8 cellular contexts compared by ENCODE assay signal in genomic region chrX:48696301-48697181, GRCh38. TPM values are rescaled to one million over a fixed set of nuclear protein-coding genes. Genes with fewer than 3 reads are reported as not detected.
DNase-seq lines count a peak whose midpoint lies in the region; ATAC-seq and TF ChIP-seq lines count a peak whose summit lies in the region.

A gene with protein sequence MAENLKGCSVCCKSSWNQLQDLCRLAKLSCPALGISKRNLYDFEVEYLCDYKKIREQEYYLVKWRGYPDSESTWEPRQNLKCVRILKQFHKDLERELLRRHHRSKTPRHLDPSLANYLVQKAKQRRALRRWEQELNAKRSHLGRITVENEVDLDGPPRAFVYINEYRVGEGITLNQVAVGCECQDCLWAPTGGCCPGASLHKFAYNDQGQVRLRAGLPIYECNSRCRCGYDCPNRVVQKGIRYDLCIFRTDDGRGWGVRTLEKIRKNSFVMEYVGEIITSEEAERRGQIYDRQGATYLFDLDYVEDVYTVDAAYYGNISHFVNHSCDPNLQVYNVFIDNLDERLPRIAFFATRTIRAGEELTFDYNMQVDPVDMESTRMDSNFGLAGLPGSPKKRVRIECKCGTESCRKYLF (plus strand): TSS chrX:48696734. CDS start chrX:48696785, 51 bp downstream.

- peak; percentile 78 for TF ChIP-seq POLR2A in Raji (IDR thresholded peaks at IDR 0.05; ENCODE audit: insufficient read depth, low read depth, low read length)

- H3K27ac Mint-ChIP-seq in activated T-helper 2 cell treated with anti-CD3 and anti-CD28 coated beads, Interferon-gamma antibody, Interleukin-2, Interleukin-4, amounts not matched to agents 10 μg/mL and 5 μg/mL and 100 μg/mL, durations not matched to agents 14 hours and 24 hours and 36 hours = peak within 1 kb of the TSS; percentile 94
- peak within 1 kb of the TSS; percentile 62 to 83 (median 77) for H3K27ac Mint-ChIP-seq in nephron

- TF ChIP-seq CTCF in nephron (IDR thresholded peaks at IDR 0.05; ENCODE audit: unreplicated experiment in 3 of 3) = no peak

- peaks cover 30% of the 10 kb centered on the region for H3K36me3 Mint-ChIP-seq in activated T-helper 2 cell treated with anti-CD3 and anti-CD28 coated beads, Interferon-gamma antibody, Interleukin-2, Interleukin-4, amounts not matched to agents 10 μg/mL and 5 μg/mL and 100 μg/mL, durations not matched to agents 14 hours and 24 hours and 36 hours (ENCODE audit: low read depth)
- peaks cover 11% of the 10 kb centered on the region for H3K36me3 Mint-ChIP-seq in nephron (ENCODE audit: low read depth)

- intact Hi-C loops in activated T-helper 2 cell treated with anti-CD3 and anti-CD28 coated beads, Interferon-gamma antibody, Interleukin-2, Interleukin-4, amounts not matched to agents 10 μg/mL and 5 μg/mL and 100 μg/mL, durations not matched to agents 14 hours and 24 hours and 36 hours (cut with micrococcal nuclease) = loop anchor here (1.0 to 2.0 kb wide), 4 partner anchors 12 to 106 kb away; partner anchors contain the start of gene HDAC6

- H3K4me3 ChIP-seq in HAP-1 = peak within 1 kb of the TSS; percentile 72
- peak within 1 kb of the TSS; percentile 63 for H3K4me3 ChIP-seq in MG63

- H3K9me3 ChIP-seq in HAP-1 (no peaks in the 10 kb centered on the region), MG63 (no peaks in the 10 kb centered on the region)

- no peaks in the 10 kb centered on the region for H3K27me3 ChIP-seq in HAP-1 (ENCODE audit: low read depth)
- H3K27me3 ChIP-seq in MG63 = no peaks in the 10 kb centered on the region

- H3K4me3 Mint-ChIP-seq in activated T-helper 2 cell treated with anti-CD3 and anti-CD28 coated beads, Interferon-gamma antibody, Interleukin-2, Interleukin-4, amounts not matched to agents 10 μg/mL and 5 μg/mL and 100 μg/mL, durations not matched to agents 14 hours and 24 hours and 36 hours (ENCODE audit: low read depth) = peak within 1 kb of the TSS; percentile 94
- H3K4me3 Mint-ChIP-seq in nephron = peak within 1 kb of the TSS; percentile 86 to 93 (median 91)

- peaks cover 14% of the 10 kb centered on the region for H3K4me1 ChIP-seq in HAP-1

- H3K27me3 Mint-ChIP-seq in activated T-helper 2 cell treated with anti-CD3 and anti-CD28 coated beads, Interferon-gamma antibody, Interleukin-2, Interleukin-4, amounts not matched to agents 10 μg/mL and 5 μg/mL and 100 μg/mL, durations not matched to agents 14 hours and 24 hours and 36 hours (ENCODE audit: low read depth) = no peaks in the 10 kb centered on the region
- H3K27me3 Mint-ChIP-seq in nephron (ENCODE audit: low read depth) = no peaks in the 10 kb centered on the region

- peak; percentile 96 for ATAC-seq in stimulated activated naive CD8-positive, alpha-beta T cell treated with anti-CD3 and anti-CD28 coated beads, Interleukin-15, Interleukin-2, amounts not matched to agents 100 U/mL and 50 U/mL, for 24 hours

- DNase-seq in G401 (ENCODE audit: low spot score) (peak; percentile 88), HAP-1 (ENCODE audit: low spot score in 2 of 2) (peak; percentile 91 to 94), MG63 (peak; percentile 86), fibroblast of peridontal ligament (ENCODE audit: extremely low read depth) (peak; percentile 76)
- peak; percentile 84 for DNase-seq in activated T-helper 2 cell treated with anti-CD3 and anti-CD28 coated beads, Interferon-gamma antibody, Interleukin-2, Interleukin-4, amounts not matched to agents 10 μg/mL and 5 μg/mL and 100 μg/mL, durations not matched to agents 14 hours and 24 hours and 36 hours (ENCODE audit: low spot score)
- peak; percentile 85 for DNase-seq in stimulated activated naive CD8-positive, alpha-beta T cell treated with anti-CD3 and anti-CD28 coated beads, Interleukin-15, Interleukin-2, amounts not matched to agents 100 U/mL and 50 U/mL, for 24 hours

- H3K9me3 Mint-ChIP-seq in activated T-helper 2 cell treated with anti-CD3 and anti-CD28 coated beads, Interferon-gamma antibody, Interleukin-2, Interleukin-4, amounts not matched to agents 10 μg/mL and 5 μg/mL and 100 μg/mL, durations not matched to agents 14 hours and 24 hours and 36 hours = no peaks in the 10 kb centered on the region
- H3K9me3 Mint-ChIP-seq in nephron = peaks cover 12% of the 10 kb centered on the region

- in situ Hi-C loops in G401 (cut with HindIII; ENCODE audit: low sequenced_read_pairs) = no loop called here
- in situ Hi-C loops in HAP-1 (cut with MboI; ENCODE audit: low sequenced_read_pairs) = no loop called here

- H3K36me3 ChIP-seq in HAP-1 (replicated peaks) = peaks cover 34% of the 10 kb centered on the region
- peaks cover 4% of the 10 kb centered on the region for H3K36me3 ChIP-seq in MG63

- peaks cover 26% of the 10 kb centered on the region for H3K4me1 Mint-ChIP-seq in activated T-helper 2 cell treated with anti-CD3 and anti-CD28 coated beads, Interferon-gamma antibody, Interleukin-2, Interleukin-4, amounts not matched to agents 10 μg/mL and 5 μg/mL and 100 μg/mL, durations not matched to agents 14 hours and 24 hours and 36 hours (ENCODE audit: low read depth)
- H3K4me1 Mint-ChIP-seq in nephron = peaks cover 9% of the 10 kb centered on the region

RNA-seq across cellular contexts. Expression of the gene that starts here (rescaled TPM):
- 9.5 and 13.3 TPM in 2 replicates for total RNA-seq in G401 (2014; rRNA removed; shearing (Covaris generic))
- total RNA-seq in MG63 (2014; rRNA removed; shearing (Covaris generic); ENCODE audit: low replicate concordance) = 4.1 and 13.3 TPM in 2 replicates
- 28.8 and 29.6 TPM in 2 replicates for total RNA-seq in activated T-helper 2 cell treated with anti-CD3 and anti-CD28 coated beads, Interferon-gamma antibody, Interleukin-2, Interleukin-4, amounts not matched to agents 10 μg/mL and 5 μg/mL and 100 μg/mL, durations not matched to agents 14 hours and 24 hours and 36 hours

Comparison
In these comparisons a context has a peak if more than half of its experiments do, and no peak if none do; other contexts are left out.
1. Peak in every context shown above with its lines: DNase-seq, ATAC-seq and H3K4me3 ChIP-seq.